8 cellular contexts compared by ENCODE assay signal in the genomic region with DNA sequence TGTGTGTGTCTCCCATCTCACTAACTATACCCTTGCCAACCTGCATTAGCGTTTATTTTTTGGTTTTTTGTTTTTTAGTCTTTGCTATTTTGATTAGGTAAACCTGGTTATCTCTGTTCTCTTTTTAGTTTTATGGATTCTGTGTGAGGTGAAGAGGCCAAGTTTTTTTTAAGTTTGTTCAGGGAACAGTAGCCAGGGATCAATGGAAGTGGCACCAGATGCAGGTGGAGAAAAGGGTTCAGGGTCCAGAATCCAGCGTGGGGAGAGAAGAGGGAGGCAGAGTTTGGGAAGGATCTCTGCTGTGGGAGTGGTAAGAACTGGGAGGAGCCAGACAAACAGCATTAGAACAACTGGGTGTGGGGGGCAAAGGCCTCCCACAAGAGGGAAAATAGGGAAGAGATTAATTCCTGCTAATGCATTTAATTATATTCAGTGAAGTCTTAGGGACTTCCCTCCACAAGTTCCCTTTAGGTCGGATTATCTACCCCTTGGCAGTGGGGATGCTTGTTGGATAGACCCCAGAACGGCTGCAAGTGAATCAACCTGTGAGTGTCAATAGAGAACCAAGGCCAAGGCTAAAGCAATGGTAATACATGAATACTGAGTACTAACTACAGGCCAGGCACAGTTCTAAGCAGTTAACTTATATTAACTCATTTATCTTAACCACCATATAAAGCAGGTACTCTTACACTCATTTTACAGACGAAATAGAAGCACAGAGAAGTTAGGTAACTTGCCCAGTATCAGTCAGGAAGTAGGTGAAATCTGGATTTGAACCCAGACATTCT. TPM values are rescaled to one million over a fixed set of nuclear protein-coding genes. Genes with fewer than 3 reads are reported as not detected.
DNase-seq lines count a peak whose midpoint lies in the region; ATAC-seq and TF ChIP-seq lines count a peak whose summit lies in the region.

No MANE protein-coding gene starts in this region.

- peak overlapping the region; percentile 85 for H2AFZ ChIP-seq in Loucy (ENCODE audit: low read length)
- peak overlapping the region; percentile 75 for H2AFZ ChIP-seq in neural cell (ENCODE audit: low read depth, low read length)

- no peaks in the 10 kb centered on the region for H3K9me3 Mint-ChIP-seq in CD4-positive, CD25-positive, alpha-beta regulatory T cell

- no peak for ATAC-seq in CD4-positive, CD25-positive, alpha-beta regulatory T cell (ENCODE audit: low read depth in 2 of 2)

- TF ChIP-seq CTCF in Loucy (conservative IDR thresholded peaks at IDR 0.05; ENCODE audit: low read length), result no peak
- TF ChIP-seq CTCF in neural cell (IDR thresholded peaks at IDR 0.05; ENCODE audit: poor library complexity, severe bottlenecking), result no peak

- peak overlapping the region; percentile 94 to 98 (median 96) for H3K27ac Mint-ChIP-seq in CD4-positive, CD25-positive, alpha-beta regulatory T cell

- H3K9me3 ChIP-seq in CD4-positive, CD25-positive, alpha-beta regulatory T cell (ENCODE audit: control insufficient read depth in 2 of 2, low read length in 2 of 2), result no peaks in the 10 kb centered on the region
- H3K9me3 ChIP-seq in Loucy (ENCODE audit: insufficient read depth, low read depth, low read length) (no peaks in the 10 kb centered on the region), duodenal mucosa (ENCODE audit: control insufficient read depth in 1 of 2, low read length in 2 of 2) (no peaks in the 10 kb centered on the region), neural cell (ENCODE audit: low read length) (no peaks in the 10 kb centered on the region)

- H3K4me3 Mint-ChIP-seq in CD4-positive, CD25-positive, alpha-beta regulatory T cell, result peak overlapping the region; percentile 96 to 99 (median 97)

- H3K36me3 ChIP-seq in CD4-positive, CD25-positive, alpha-beta regulatory T cell (ENCODE audit: control insufficient read depth, insufficient read depth, low read length), result no peaks in the 10 kb centered on the region
- H3K36me3 ChIP-seq in Loucy (ENCODE audit: insufficient read depth, low read length) (no peaks in the 10 kb centered on the region), duodenal mucosa (ENCODE audit: control insufficient read depth in 1 of 2, insufficient read depth in 2 of 2, low read length in 2 of 2) (no peaks in the 10 kb centered on the region), neural cell (ENCODE audit: insufficient read depth, low read length) (no peaks in the 10 kb centered on the region)

- peaks cover 7 to 59% (median 43%) of the 10 kb centered on the region in 4 donors for H3K4me1 Mint-ChIP-seq in CD4-positive, CD25-positive, alpha-beta regulatory T cell

- peak overlapping the region; percentile 63 for H3K4me3 ChIP-seq in CD4-positive, CD25-positive, alpha-beta regulatory T cell (ENCODE audit: low read depth, low read length)
- peak overlapping the region; percentile 93 for H3K4me3 ChIP-seq in Loucy (ENCODE audit: low read length, poor library complexity, severe bottlenecking)
- H3K4me3 ChIP-seq in duodenal mucosa (ENCODE audit: low read depth in 1 of 2, low read length in 2 of 2), result peak overlapping the region; percentile 89 to 98
- peak overlapping the region; percentile 66 for H3K4me3 ChIP-seq in neural cell (ENCODE audit: low read length)

- H3K27me3 Mint-ChIP-seq in CD4-positive, CD25-positive, alpha-beta regulatory T cell, result peaks cover 4% of the 10 kb centered on the region

- peaks cover 5% of the 10 kb centered on the region for H3K36me3 Mint-ChIP-seq in CD4-positive, CD25-positive, alpha-beta regulatory T cell

- peak overlapping the region; percentile 90 for H3K4me2 ChIP-seq in Loucy (ENCODE audit: low read depth, low read length, poor library complexity, severe bottlenecking)
- H3K4me2 ChIP-seq in neural cell (ENCODE audit: low read length), result no peak overlapping the region

- H4K20me1 ChIP-seq in Loucy (ENCODE audit: insufficient read depth, low read length, poor library complexity, severe bottlenecking), result peaks cover 20% of the 10 kb centered on the region
- no peaks in the 10 kb centered on the region for H4K20me1 ChIP-seq in neural cell (ENCODE audit: insufficient read depth)

- TF ChIP-seq EP300 in neural cell (conservative IDR thresholded peaks at IDR 0.05; ENCODE audit: poor library complexity, severe bottlenecking), result no peak

- H3K27ac ChIP-seq in CD4-positive, CD25-positive, alpha-beta regulatory T cell (ENCODE audit: insufficient read depth, low read length, poor library complexity, severe bottlenecking), result peak overlapping the region; percentile 85
- H3K27ac ChIP-seq in duodenal mucosa (ENCODE audit: low read depth, low read length), result peak overlapping the region; percentile 74
- H3K27ac ChIP-seq in neural cell (ENCODE audit: low read length), result no peak overlapping the region

- H3K9me2 ChIP-seq in Loucy (replicated peaks; ENCODE audit: low read depth, low read length) (no peaks in the 10 kb centered on the region), neural cell (ENCODE audit: insufficient read depth, low read length) (no peaks in the 10 kb centered on the region)

- H3F3A ChIP-seq in Loucy (ENCODE audit: low read depth) (no peaks in the 10 kb centered on the region), neural cell (ENCODE audit: insufficient read depth, low read length, poor library complexity, severe bottlenecking) (no peaks in the 10 kb centered on the region)

- H3K9ac ChIP-seq in Loucy (ENCODE audit: low read depth, low read length, poor library complexity, severe bottlenecking) (peak overlapping the region; percentile 80), duodenal mucosa (ENCODE audit: low read depth in 1 of 2, low read length in 2 of 2) (peak overlapping the region; percentile 23 to 79), neural cell (ENCODE audit: low read length) (peak overlapping the region; percentile 86)

- peaks cover 45% of the 10 kb centered on the region for H3K4me1 ChIP-seq in CD4-positive, CD25-positive, alpha-beta regulatory T cell (ENCODE audit: control insufficient read depth, insufficient read depth, low read length, poor library complexity, severe bottlenecking)
- peaks cover 55% of the 10 kb centered on the region for H3K4me1 ChIP-seq in Loucy (ENCODE audit: insufficient read depth, low read length, poor library complexity, severe bottlenecking)
- peaks cover 55 to 72% of the 10 kb centered on the region in 2 donors for H3K4me1 ChIP-seq in duodenal mucosa (ENCODE audit: control insufficient read depth in 1 of 2, insufficient read depth in 2 of 2, low read length in 2 of 2)

- H3K27me3 ChIP-seq in CD4-positive, CD25-positive, alpha-beta regulatory T cell (ENCODE audit: control insufficient read depth, insufficient read depth, low read length), result no peaks in the 10 kb centered on the region
- no peaks in the 10 kb centered on the region for H3K27me3 ChIP-seq in Loucy (ENCODE audit: insufficient read depth, low read length, poor library complexity, severe bottlenecking)
- no peaks in the 10 kb centered on the region for H3K27me3 ChIP-seq in duodenal mucosa (ENCODE audit: control insufficient read depth in 1 of 2, insufficient read depth in 2 of 2, low read length in 2 of 2)
- no peaks in the 10 kb centered on the region for H3K27me3 ChIP-seq in neural cell (ENCODE audit: insufficient read depth, low read depth, low read length)

- peaks cover 41% of the 10 kb centered on the region for H3K79me2 ChIP-seq in Loucy (ENCODE audit: insufficient read depth, low read length)
- H3K79me2 ChIP-seq in neural cell (replicated peaks; ENCODE audit: insufficient read depth, low read length), result peaks cover 35% of the 10 kb centered on the region

- no peak for TF ChIP-seq RAD21 in neural cell (conservative IDR thresholded peaks at IDR 0.05)

- DNase-seq in CD4-positive, CD25-positive, alpha-beta regulatory T cell, result no peak
- no peak for DNase-seq in UCSD-AML1 (lab: John Stamatoyannopoulos, UW; ENCODE audit: unreplicated experiment)
- DNase-seq in glomerular visceral epithelial cell (ENCODE audit: extremely low spot score), result no peak
- DNase-seq in cerebellar cortex (ENCODE audit: low spot score), result no peak
- no peak for DNase-seq in NCI-H1417 treated with DMSO at 0.1 percent for 48 hours (lab: John Stamatoyannopoulos, UW)

TF ChIP-seq in neural cell, 6 proteins besides CTCF, POLR2A, EP300 and RAD21 (continues in another document):
- TF ChIP-seq TAF1 (IDR thresholded peaks at IDR 0.05; ENCODE audit: low read depth) (no peak), POLR2AphosphoS5 (IDR thresholded peaks at IDR 0.05) (no peak)

RNA-seq across cellular contexts. Expression of a gene that starts 0.6 kb away (rescaled TPM):
- total RNA-seq in CD4-positive, CD25-positive, alpha-beta regulatory T cell, result not detected
- polyA plus RNA-seq in CD4-positive, CD25-positive, alpha-beta regulatory T cell, result under 1 TPM in 1 of 4 donors, not detected in 3; 0.40 TPM
- 1.5 TPM in 1 of 2 replicates, not detected in the other for polyA plus RNA-seq in neural cell
- polyA minus RNA-seq in neural cell, result not detected in 2 replicates

RNA-seq across cellular contexts. Expression of a gene that starts 0.8 kb away (rescaled TPM):
- 203 TPM for total RNA-seq in CD4-positive, CD25-positive, alpha-beta regulatory T cell
- 10 to 100 TPM; 23.3 to 30.9 (median 26.7) TPM for polyA plus RNA-seq in CD4-positive, CD25-positive, alpha-beta regulatory T cell
- 104 and 111 TPM in 2 replicates for polyA plus RNA-seq in neural cell
- polyA minus RNA-seq in neural cell, result 88.4 and 108 TPM in 2 replicates

RNA-seq across cellular contexts. Expression of a gene that starts 37.1 kb away (rescaled TPM):
- total RNA-seq in CD4-positive, CD25-positive, alpha-beta regulatory T cell, result 14.4 TPM
- polyA plus RNA-seq in CD4-positive, CD25-positive, alpha-beta regulatory T cell, result 10 to 100 TPM in 3 of 4 donors, 1 to 10 TPM in 1; 2.2 to 31.4 (median 17.6) TPM
- polyA plus RNA-seq in neural cell, result 0.06 and 0.71 TPM in 2 replicates
- 0.35 and 0.97 TPM in 2 replicates for polyA minus RNA-seq in neural cell

RNA-seq across cellular contexts. Expression of a gene that starts 49.0 kb away (rescaled TPM):
- total RNA-seq in CD4-positive, CD25-positive, alpha-beta regulatory T cell, result 36.2 TPM
- 10 to 100 TPM in 2 of 4 donors, 1 to 10 TPM in 2; 8.0 to 11.9 (median 10.4) TPM for polyA plus RNA-seq in CD4-positive, CD25-positive, alpha-beta regulatory T cell
- 6.8 and 10.2 TPM in 2 replicates for polyA plus RNA-seq in neural cell
- polyA minus RNA-seq in neural cell, result 4.5 and 6.1 TPM in 2 replicates
